In genomic region chr6:111338843-111339242, GRCh38 we compare ENCODE assay signal across 10 cellular contexts.
DNase-seq lines count a peak whose midpoint lies in the region; ATAC-seq and TF ChIP-seq lines count a peak whose summit lies in the region.
"Had no signal": no experiment of that assay in that cellular context is flagged by ENCODE, and none has a peak within 500 bp of the region (broad histone marks: within the 10 kb centered on the region; RNA-seq: fewer than 3 reads in every experiment).

No MANE protein-coding gene starts in this region.

- no peak overlapping the region for H3K9ac ChIP-seq in MM.1S (ENCODE audit: low read length)

- H3K27me3 ChIP-seq in MM.1S (replicated peaks; ENCODE audit: insufficient read depth, low read length), result no peaks in the 10 kb centered on the region

- H4K20me1 ChIP-seq in MM.1S (ENCODE audit: insufficient read depth, low read length), result no peaks in the 10 kb centered on the region

- ATAC-seq in GM18505 (IDR thresholded peaks at IDR 0.05; ENCODE audit: unreplicated experiment) (peak; percentile 98), GM19463 (IDR thresholded peaks at IDR 0.05; ENCODE audit: unreplicated experiment) (peak; percentile 100), HG02938 (IDR thresholded peaks at IDR 0.05; ENCODE audit: unreplicated experiment) (peak; percentile 99)
- ATAC-seq: T-cell had no signal

- DNase-seq in MM.1S, result peak; percentile 71
- no peak for DNase-seq in DMS79 treated with DMSO at 0.1 percent for 48 hours (lab: John Stamatoyannopoulos, UW)
- no peak for DNase-seq in glomerular visceral epithelial cell (ENCODE audit: extremely low spot score)
- no peak for DNase-seq in stimulated activated CD4-positive, alpha-beta T cell treated with anti-CD3 and anti-CD28 coated beads, Interleukin-4, amount 100 ng/mL, for 4 hours
- no peak for DNase-seq in MV-4-11 (lab: John Stamatoyannopoulos, UW)
- DNase-seq: Karpas-422, T-cell had no signal

- H3F3A ChIP-seq in MM.1S (ENCODE audit: insufficient read depth, low read length), result 0 out of 2 replicates have a peak, but pooled peaks cover 3% of the 10 kb centered on the region

- no peaks in the 10 kb centered on the region for H3K79me2 ChIP-seq in MM.1S (ENCODE audit: low read length)

- H3K4me2 ChIP-seq in MM.1S (ENCODE audit: low read depth, low read length), result 0 out of 2 replicates have a peak overlapping the region, but pooled peaks have one; percentile 16

- TF ChIP-seq CTCF in MM.1S (IDR thresholded peaks at IDR 0.05; ENCODE audit: low read length), result no peak

- H3K36me3 ChIP-seq in MM.1S (replicated peaks; ENCODE audit: insufficient read depth, low read length), result no peaks in the 10 kb centered on the region

- H3K9me2 ChIP-seq in MM.1S (replicated peaks; ENCODE audit: insufficient read depth, low read length), result no peaks in the 10 kb centered on the region

- TF ChIP-seq POLR2A in GM18505 (IDR thresholded peaks at IDR 0.05; ENCODE audit: borderline replicate concordance, extremely low read depth, insufficient read depth, insufficient read length), result no peak

- H3K27ac ChIP-seq in MM.1S (ENCODE audit: low read length), result no peak overlapping the region

- no peak overlapping the region for H3K4me3 ChIP-seq in MM.1S (ENCODE audit: low read length)

- peaks cover 5% of the 10 kb centered on the region; the same call in 1 of the 2 replicates for H3K4me1 ChIP-seq in MM.1S (ENCODE audit: low read length)

- no peak overlapping the region for H2AFZ ChIP-seq in MM.1S (ENCODE audit: low read length)

- H3K9me3 ChIP-seq in MM.1S (replicated peaks; ENCODE audit: insufficient read depth, low read length), result no peaks in the 10 kb centered on the region
